1 cellular context compared by ENCODE assay signal in genomic region chr11:117318738-117319137, GRCh38.
TF ChIP-seq lines count a peak whose summit lies in the region.

No MANE protein-coding gene starts in this region.

TF ChIP-seq in HepG2, 621 proteins besides CTCF, POLR2A, EP300 and RAD21:
- TF ChIP-seq ZNF230 (CRISPR knock-in tag; IDR thresholded peaks at IDR 0.05): no peak
- peak; percentile 72; the same call in 1 of the 2 replicates for TF ChIP-seq ZBTB38 (CRISPR knock-in tag; IDR thresholded peaks at IDR 0.05)
